In genomic region chr7:70799841-70800405, GRCh38 we compare ENCODE assay signal across 28 cellular contexts.
"Had no signal": no experiment of that assay in that cellular context is flagged by ENCODE, and none has a peak within 500 bp of the region (broad histone marks: within the 10 kb centered on the region; RNA-seq: fewer than 3 reads in every experiment).

No MANE protein-coding gene starts in this region.

- H3K36me3 ChIP-seq: esophagus squamous epithelium, heart right ventricle, left lung, stomach, thyroid gland, vagina had no signal

- H3K4me3 ChIP-seq: dorsolateral prefrontal cortex, esophagus squamous epithelium, heart right ventricle, left lung, mucosa of descending colon, smooth muscle cell, stomach, thyroid gland, vagina had no signal

- H3K4me1 ChIP-seq: esophagus squamous epithelium, heart right ventricle, left lung, parathyroid adenoma, stomach, vagina had no signal

- H3K27ac Mint-ChIP-seq: mesothelial cell of epicardium; natural killer cell treated with Interleukin-12 subunit alpha and Interleukin-12 subunit beta and Interleukin-15 and Interleukin-18, amount 100 ng/mL, for 72 hours; progenitor cell of endocrine pancreas had no signal

- H3K27me3 ChIP-seq: esophagus squamous epithelium, left lung, stomach, thyroid gland, vagina had no signal

- DNase-seq: cortex of kidney; dorsolateral prefrontal cortex; effector CD4-positive, alpha-beta T cell; esophagus squamous epithelium; foreskin melanocyte; glutamatergic neuron; heart right ventricle; hippocampal formation; left cardiac atrium; left lung; mesenchymal stem cell; mucosa of descending colon; naive B cell; stimulated activated CD4-positive, alpha-beta T cell treated with anti-CD3 and anti-CD28 coated beads, Interleukin-12 subunit alpha, Interleukin-12 subunit beta, amount 100 ng/mL, for 4 hours; stimulated activated CD4-positive, alpha-beta T cell treated with anti-CD3 and anti-CD28 coated beads, Interleukin-1b, Interleukin-23, amount 100 ng/mL, for 48 hours; stimulated activated CD4-positive, alpha-beta T cell treated with anti-CD3 and anti-CD28 coated beads, Interleukin-4, amount 100 ng/mL, for 1 hour; stimulated activated CD8-positive, alpha-beta memory T cell treated with anti-CD3 and anti-CD28 coated beads, Interleukin-4, amount 100 ng/mL, for 48 hours; stimulated activated naive CD4-positive, alpha-beta T cell treated with Interleukin-2 at 50 U/mL for 16 hours; stomach; thyroid gland; trophoblast cell had no signal

- H3K9me3 ChIP-seq: thyroid gland had no signal

- H3K4me3 Mint-ChIP-seq: mesothelial cell of epicardium; naive B cell; natural killer cell treated with Interleukin-12 subunit alpha and Interleukin-12 subunit beta and Interleukin-15 and Interleukin-18, amount 100 ng/mL, for 72 hours had no signal

- H3K27ac ChIP-seq: dorsolateral prefrontal cortex, esophagus squamous epithelium, heart right ventricle, left lung, parathyroid adenoma, stomach, thyroid gland, vagina had no signal

- ATAC-seq: heart right ventricle, left cardiac atrium, left lung, mucosa of descending colon, sciatic nerve had no signal
